ENCODE assay signal across 8 cellular contexts in genomic region chr19:57320180-57321084, GRCh38.
DNase-seq lines count a peak whose midpoint lies in the region; ATAC-seq and TF ChIP-seq lines count a peak whose summit lies in the region.

Gene ZNF543 (plus strand): TSS chr19:57320472. CDS start chr19:57320854, 382 bp downstream.

- peak within 1 kb of the TSS; percentile 100 for H3K4me2 ChIP-seq in OCI-LY3 (ENCODE audit: low read length)

- peak within 1 kb of the TSS; percentile 56 for H3K27ac ChIP-seq in OCI-LY3 (ENCODE audit: low read length)

- peaks cover 7% of the 10 kb centered on the region; the same call in 1 of the 2 replicates for H3K27me3 ChIP-seq in OCI-LY3 (ENCODE audit: low read depth, low read length)

- DNase-seq in DMS 273 treated with DMSO at 0.1 percent for 48 hours (lab: John Stamatoyannopoulos, UW), result peak; percentile 83
- peak; percentile 93 for DNase-seq in HuH-7 (ENCODE audit: low spot score)
- DNase-seq in activated T-cell treated with anti-CD3 and anti-CD28 coated beads for 24 hours (ENCODE audit: low read depth), result peak; percentile 88
- DNase-seq in epithelial cell of esophagus (ENCODE audit: low read depth), result peak; percentile 98
- peak; percentile 97 for DNase-seq in middle frontal gyrus (ENCODE audit: extremely low spot score, low spot score)
- peak; percentile 85 to 87 for DNase-seq in stimulated activated CD8-positive, alpha-beta memory T cell treated with anti-CD3 and anti-CD28 coated beads, Interleukin-2, amount 100 ng/mL, for 1 hour (ENCODE audit: low read depth in 2 of 2)

- H3K9ac ChIP-seq in OCI-LY3 (ENCODE audit: low read length), result peak within 1 kb of the TSS; percentile 87

- H3K9me3 ChIP-seq in OCI-LY3 (ENCODE audit: insufficient read depth, low read length), result no peaks in the 10 kb centered on the region

- ATAC-seq in GM21526 (IDR thresholded peaks at IDR 0.05; ENCODE audit: low FRiP score, unreplicated experiment), result peak; percentile 95

- peak within 1 kb of the TSS; percentile 84 for H3K4me3 ChIP-seq in OCI-LY3 (ENCODE audit: low read length)
- H3K4me3 ChIP-seq in epithelial cell of esophagus (ENCODE audit: low read length), result peak within 1 kb of the TSS; percentile 63

- H3K79me2 ChIP-seq in OCI-LY3 (ENCODE audit: low read length), result peaks cover 35% of the 10 kb centered on the region

- H3K36me3 ChIP-seq in OCI-LY3 (replicated peaks; ENCODE audit: low read depth, low read length), result peaks cover 18% of the 10 kb centered on the region

- H4K20me1 ChIP-seq in OCI-LY3 (ENCODE audit: insufficient read depth, low read length), result peaks cover 11% of the 10 kb centered on the region

- peak within 1 kb of the TSS; percentile 75; the same call in 1 of the 2 replicates for H2AFZ ChIP-seq in OCI-LY3 (ENCODE audit: low read depth, low read length)

- TF ChIP-seq CTCF in OCI-LY3 (IDR thresholded peaks at IDR 0.05; ENCODE audit: low read depth, low read length) (no peak), epithelial cell of esophagus (IDR thresholded peaks at IDR 0.05; ENCODE audit: insufficient read depth, low read depth, low read length, missing control alignments) (peak; percentile 31)

- H3K4me1 ChIP-seq in OCI-LY3 (ENCODE audit: low read length), result peaks cover 16% of the 10 kb centered on the region

Comparison
In these comparisons a context has a peak if more than half of its experiments do, and no peak if none do; other contexts are left out.
1. Peak in every context shown above with its lines: DNase-seq, ATAC-seq, H3K4me3 ChIP-seq and H3K27ac ChIP-seq.